8 cellular contexts compared by ENCODE assay signal in genomic region chr6:33621396-33622388, GRCh38. TPM values are rescaled to one million over a fixed set of nuclear protein-coding genes. Genes with fewer than 3 reads are reported as not detected.
DNase-seq lines count a peak whose midpoint lies in the region; ATAC-seq and TF ChIP-seq lines count a peak whose summit lies in the region.

No MANE protein-coding gene starts in this region.

- TF ChIP-seq CTCF in thyroid gland (IDR thresholded peaks at IDR 0.05), result no peak

- H3K9ac ChIP-seq in Karpas-422 (ENCODE audit: low read length), result peak overlapping the region; percentile 89
- no peak overlapping the region for H3K9ac ChIP-seq in muscle layer of colon (ENCODE audit: low read length)

- H3K4me1 ChIP-seq in Karpas-422 (ENCODE audit: low read length) (peaks cover 46% of the 10 kb centered on the region), ectodermal cell (ENCODE audit: control insufficient read depth, insufficient read depth, low read length) (peaks cover 24% of the 10 kb centered on the region), muscle layer of colon (ENCODE audit: insufficient read depth, low read length) (peaks cover 16% of the 10 kb centered on the region), thyroid gland (peaks cover 26 to 55% of the 10 kb centered on the region in 2 donors)

- H3K9me3 ChIP-seq in Karpas-422 (ENCODE audit: low read length) (no peaks in the 10 kb centered on the region), ectodermal cell (ENCODE audit: control insufficient read depth, low read length) (no peaks in the 10 kb centered on the region), muscle layer of colon (ENCODE audit: low read length) (no peaks in the 10 kb centered on the region), thyroid gland (no peaks in the 10 kb centered on the region)

- intact Hi-C loops in thyroid gland (cut with DNase I), result no loop called here

- DNase-seq in Caki2 (ENCODE audit: low read depth) (peak; percentile 86), Karpas-422 (peak; percentile 65), thyroid gland (peak; percentile 75 to 77), midbrain (lab: John Stamatoyannopoulos, UW) (no peak)
- peak; percentile 51 for DNase-seq in activated CD4-positive, alpha-beta T cell treated with anti-CD3 and anti-CD28 coated beads for 48 hours

- H3K4me3 ChIP-seq in Karpas-422 (ENCODE audit: low read length) (peak overlapping the region; percentile 96), ectodermal cell (ENCODE audit: insufficient read depth, low read depth, low read length) (peak overlapping the region; percentile 37), muscle layer of colon (ENCODE audit: low read depth in 1 of 2, low read length in 2 of 2) (peak overlapping the region; percentile 53 to 60), thyroid gland (replicated peaks in 1 of 3) (peak overlapping the region; percentile 75 to 92 (median 88))

- H2AFZ ChIP-seq in Karpas-422 (ENCODE audit: low read length), result peak overlapping the region; percentile 99

- no peaks in the 10 kb centered on the region for H3K79me2 ChIP-seq in Karpas-422 (ENCODE audit: low read length)

- H3K36me3 ChIP-seq in Karpas-422 (ENCODE audit: insufficient read depth, low read length) (no peaks in the 10 kb centered on the region), ectodermal cell (ENCODE audit: control insufficient read depth, insufficient read depth, low read length) (no peaks in the 10 kb centered on the region), muscle layer of colon (ENCODE audit: insufficient read depth, low read length) (no peaks in the 10 kb centered on the region), thyroid gland (no peaks in the 10 kb centered on the region)

- whole genome bisulfite sequencing in ectodermal cell, 2 experiments, result 3% methylated on average over 71 of the region's 71 CpGs
- 5 to 6% methylated on average over 27 to 32 of the region's 71 CpGs for WGBS in thyroid gland, 2 donors

- H3K4me2 ChIP-seq in Karpas-422 (ENCODE audit: low read depth, low read length, poor library complexity, severe bottlenecking), result peak overlapping the region; percentile 100

- in situ Hi-C loops in Caki2 (cut with HindIII; ENCODE audit: low pct_unique_long_range_greater_than_20kb, low sequenced_read_pairs), result no loop called here

- no peaks in the 10 kb centered on the region for H3K9me2 ChIP-seq in Karpas-422 (replicated peaks; ENCODE audit: insufficient read depth, low read length)

- ATAC-seq in GM21515 (IDR thresholded peaks at IDR 0.05; ENCODE audit: unreplicated experiment), result peak; percentile 24

- no peaks in the 10 kb centered on the region for H3K27me3 ChIP-seq in Karpas-422 (ENCODE audit: low read length)
- H3K27me3 ChIP-seq in ectodermal cell (ENCODE audit: control insufficient read depth, insufficient read depth, low read length, poor library complexity, severe bottlenecking), result peaks cover 46% of the 10 kb centered on the region
- peaks cover 6 to 28% of the 10 kb centered on the region in 2 donors for H3K27me3 ChIP-seq in muscle layer of colon (ENCODE audit: control insufficient read depth in 1 of 2, insufficient read depth in 2 of 2, low read length in 2 of 2)
- H3K27me3 ChIP-seq in thyroid gland, result no peaks in the 10 kb centered on the region

- H3K27ac ChIP-seq in Karpas-422 (ENCODE audit: low read length), result no peak overlapping the region
- no peak overlapping the region for H3K27ac ChIP-seq in ectodermal cell (ENCODE audit: insufficient read depth, low read depth, low read length, poor library complexity, severe bottlenecking)
- H3K27ac ChIP-seq in muscle layer of colon (ENCODE audit: low read depth, low read length), result no peak overlapping the region
- H3K27ac ChIP-seq in thyroid gland, result peak overlapping the region; percentile 59 to 98 (median 94)

- peak in 1 of 2 donors; percentile 55 for TF ChIP-seq POLR2A in thyroid gland (IDR thresholded peaks at IDR 0.05)

- peaks cover 29% of the 10 kb centered on the region for H4K20me1 ChIP-seq in Karpas-422 (ENCODE audit: insufficient read depth, low read depth, low read length)

RNA-seq across cellular contexts. Expression of gene ITPR3, which starts 0.6 kb away (rescaled TPM):
- 59.3 and 60.1 TPM in 2 replicates for total RNA-seq in Caki2 (2014; rRNA removed; shearing (Covaris generic); ENCODE audit: low replicate concordance)
- total RNA-seq in Karpas-422 (2014; rRNA removed; shearing (Covaris generic); ENCODE audit: low replicate concordance), result 3.9 and 6.1 TPM in 2 replicates
- polyA plus RNA-seq in ectodermal cell (2013, experiment 1 of 4), result 1.8 TPM
- 2.5 TPM for polyA plus RNA-seq in ectodermal cell (2013, experiment 2 of 4)
- polyA plus RNA-seq in ectodermal cell (2013, experiment 3 of 4), result 2.0 TPM
- 2.3 TPM for polyA plus RNA-seq in ectodermal cell (2013, experiment 4 of 4)
- total RNA-seq in thyroid gland, result 100 to 1,000 TPM in 2 of 4 donors, 10 to 100 TPM in 2; 77.8 to 145 (median 105) TPM

RNA-seq across cellular contexts. Expression of gene BAK1, which starts 41.6 kb away (rescaled TPM):
- 101 and 103 TPM in 2 replicates for total RNA-seq in Caki2 (2014; rRNA removed; shearing (Covaris generic); ENCODE audit: low replicate concordance)
- 9.9 and 18.7 TPM in 2 replicates for total RNA-seq in Karpas-422 (2014; rRNA removed; shearing (Covaris generic); ENCODE audit: low replicate concordance)
- polyA plus RNA-seq in ectodermal cell (2013, experiment 1 of 4), result 40.6 TPM
- 38.3 TPM for polyA plus RNA-seq in ectodermal cell (2013, experiment 2 of 4)
- 31.4 TPM for polyA plus RNA-seq in ectodermal cell (2013, experiment 3 of 4)
- 31.6 TPM for polyA plus RNA-seq in ectodermal cell (2013, experiment 4 of 4)
- total RNA-seq in thyroid gland, result 1 to 10 TPM; 2.3 to 8.5 (median 4.6) TPM

Comparison
In these comparisons a context has a peak if more than half of its experiments do, and no peak if none do; other contexts are left out.
1. H3K27ac ChIP-seq: peak in thyroid gland (3 of 3); none in Karpas-422 (single experiment), ectodermal cell (single experiment) and muscle layer of colon (single experiment).
2. H3K4me3 ChIP-seq: peak in every context shown above with its lines; median percentile 96 in Karpas-422; 88 in thyroid gland; 56 in muscle layer of colon; 37 in ectodermal cell.